ENCODE assay signal across 16 cellular contexts in the genomic region with DNA sequence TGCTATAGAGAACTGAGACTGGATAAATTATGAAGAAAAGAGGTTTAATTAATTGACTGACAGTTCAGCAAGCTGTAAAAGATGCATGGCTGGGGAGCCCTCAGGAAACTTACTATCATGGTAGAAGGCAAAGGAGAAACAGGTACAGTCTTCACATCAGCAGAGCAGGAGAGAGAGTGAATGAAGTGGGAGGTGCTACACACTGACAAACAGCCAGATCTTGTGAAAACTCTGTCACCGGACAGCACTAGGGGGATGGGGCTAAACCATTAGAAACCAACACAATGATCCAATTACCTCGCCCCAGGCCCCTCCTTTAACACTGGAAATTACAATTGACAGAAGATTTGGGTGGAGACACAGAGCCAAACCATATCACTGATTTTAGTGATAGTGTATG.
A peak's percentile ranks its signal among the peaks of the same experiment; 100 is the strongest.
DNase-seq lines count a peak whose midpoint lies in the region; FAIRE-seq and TF ChIP-seq lines count a peak whose summit lies in the region.
"Had no signal": no experiment of that assay in that cellular context is flagged by ENCODE, and none has a peak within 500 bp of the region (broad histone marks: within the 10 kb centered on the region; RNA-seq: fewer than 3 reads in every experiment).

No MANE protein-coding gene starts in this region.

- no peak overlapping the region for H3K4me3 Mint-ChIP-seq in HFFc6
- no peak overlapping the region for H3K4me3 Mint-ChIP-seq in neural progenitor cell
- H3K4me3 Mint-ChIP-seq: CD4-positive, CD25-positive, alpha-beta regulatory T cell; IgD-negative memory B cell had no signal

- H3K36me3 Mint-ChIP-seq in HFFc6 (ENCODE audit: low read depth), result no peaks in the 10 kb centered on the region
- H3K36me3 Mint-ChIP-seq in neural progenitor cell, result no peaks in the 10 kb centered on the region
- H3K36me3 Mint-ChIP-seq: CD4-positive, CD25-positive, alpha-beta regulatory T cell; IgD-negative memory B cell had no signal

- dilution Hi-C loops in endothelial cell of umbilical vein (cut with MboI; ENCODE audit: extremely low pct_ligation_motif_present, low sequenced_read_pairs), result no loop called here

- H3K36me3 ChIP-seq in endothelial cell of umbilical vein (ENCODE audit: control insufficient read depth in 2 of 2, extremely low read depth in 1 of 2, insufficient read depth in 2 of 2, low read length in 2 of 2) (no peaks in the 10 kb centered on the region), neural progenitor cell (no peaks in the 10 kb centered on the region)
- H3K36me3 ChIP-seq: BLaER1 treated with 17β-estradiol and CSF1 and Interleukin-3, amounts not matched to agents 10 nM and 100 nM; HAP-1 had no signal

- no TSS peak for BruUV-seq in endothelial cell of umbilical vein (replicated peaks; lab: Mats Ljungman, UMichigan)

- H3K27me3 ChIP-seq in endothelial cell of umbilical vein (ENCODE audit: control insufficient read depth in 2 of 2, insufficient read depth in 2 of 2, low read length in 2 of 2) (no peaks in the 10 kb centered on the region), neural progenitor cell (no peaks in the 10 kb centered on the region)
- H3K27me3 ChIP-seq: BLaER1 treated with 17β-estradiol and CSF1 and Interleukin-3, amounts not matched to agents 10 nM and 100 nM had no signal

- H3K4me3 ChIP-seq in endothelial cell of umbilical vein (replicated peaks in 1 of 3; ENCODE audit: insufficient read depth in 1 of 3, low read depth in 1 of 3, low read length in 3 of 3), result no peak overlapping the region
- no peak overlapping the region for H3K4me3 ChIP-seq in neural progenitor cell
- H3K4me3 ChIP-seq: BLaER1 treated with 17β-estradiol and CSF1 and Interleukin-3, amounts not matched to agents 10 nM and 100 nM; HAP-1 had no signal

- H3K9me3 Mint-ChIP-seq in HFFc6 (no peaks in the 10 kb centered on the region), neural progenitor cell (no peaks in the 10 kb centered on the region)

- no peaks in the 10 kb centered on the region for H4K20me1 ChIP-seq in endothelial cell of umbilical vein (replicated peaks; ENCODE audit: control insufficient read depth, extremely low read depth, insufficient read depth, low read length)
- H4K20me1 ChIP-seq in neural progenitor cell (ENCODE audit: low read depth), result no peaks in the 10 kb centered on the region
- H4K20me1 ChIP-seq: BLaER1 treated with 17β-estradiol and CSF1 and Interleukin-3, amounts not matched to agents 10 nM and 100 nM had no signal

- H3K4me1 Mint-ChIP-seq in HFFc6 (ENCODE audit: low read depth) (peaks cover 23% of the 10 kb centered on the region), neural progenitor cell (no peaks in the 10 kb centered on the region)
- H3K4me1 Mint-ChIP-seq: CD4-positive, CD25-positive, alpha-beta regulatory T cell; IgD-negative memory B cell had no signal

- DNase-seq in HFFc6, result no peak
- peak; percentile 50 for DNase-seq in NCI-H82 treated with DMSO at 0.1 percent for 48 hours (lab: John Stamatoyannopoulos, UW; ENCODE audit: unreplicated experiment)
- DNase-seq in endothelial cell of umbilical vein (ENCODE audit: low read depth, low spot score), result peak; percentile 44
- peak; percentile 43 for DNase-seq in neural progenitor cell (ENCODE audit: low spot score)
- DNase-seq in HPDE6-E6E7 (ENCODE audit: extremely low spot score), result no peak
- no peak for DNase-seq in glomerular visceral epithelial cell (ENCODE audit: extremely low spot score)
- no peak for DNase-seq in T-helper 9 cell
- DNase-seq: ACHN; CD4-positive, CD25-positive, alpha-beta regulatory T cell; DMS53; GF-D8; GOT3 had no signal

- H3K9me1 ChIP-seq in endothelial cell of umbilical vein (replicated peaks; ENCODE audit: control insufficient read depth, extremely low read depth, insufficient read depth, low read length), result no peaks in the 10 kb centered on the region

- intact Hi-C loops in endothelial cell of umbilical vein (cut with micrococcal nuclease), result no loop called here

- POLR2A ChIA-PET in endothelial cell of umbilical vein (lab: Charles Lee), result no interaction called here

- H3K4me1 ChIP-seq in endothelial cell of umbilical vein (ENCODE audit: control insufficient read depth, extremely low read depth, insufficient read depth, low read length) (peaks cover 17% of the 10 kb centered on the region), neural progenitor cell (no peaks in the 10 kb centered on the region)
- H3K4me1 ChIP-seq: BLaER1 treated with 17β-estradiol and CSF1 and Interleukin-3, amounts not matched to agents 10 nM and 100 nM; HAP-1 had no signal

- H3K27me3 Mint-ChIP-seq in HFFc6 (ENCODE audit: insufficient read depth) (peaks cover 2% of the 10 kb centered on the region; the same call in 1 of the 2 replicates), neural progenitor cell (ENCODE audit: insufficient read depth, low read depth) (no peaks in the 10 kb centered on the region)
- H3K27me3 Mint-ChIP-seq: CD4-positive, CD25-positive, alpha-beta regulatory T cell; IgD-negative memory B cell had no signal

- FAIRE-seq in endothelial cell of umbilical vein (lab: Jason Lieb, UNC), result no peak
- FAIRE-seq: GM19239 had no signal

- H3F3A ChIP-seq in neural progenitor cell (ENCODE audit: low read depth), result no peaks in the 10 kb centered on the region

- H3K4me2 ChIP-seq in endothelial cell of umbilical vein (ENCODE audit: insufficient read depth, low read length), result no peak overlapping the region
- no peak overlapping the region for H3K4me2 ChIP-seq in neural progenitor cell
- H3K4me2 ChIP-seq: BLaER1 treated with 17β-estradiol and CSF1 and Interleukin-3, amounts not matched to agents 10 nM and 100 nM had no signal

- H3K27ac ChIP-seq in endothelial cell of umbilical vein (ENCODE audit: insufficient read depth, low read depth, low read length) (no peak overlapping the region), neural progenitor cell (no peak overlapping the region)
- H3K27ac ChIP-seq: BLaER1 treated with 17β-estradiol and CSF1 and Interleukin-3, amounts not matched to agents 10 nM and 100 nM had no signal

- no peak overlapping the region for H3K9ac ChIP-seq in endothelial cell of umbilical vein (replicated peaks; ENCODE audit: extremely low read depth, insufficient read depth, low read length)
- no peak overlapping the region for H3K9ac ChIP-seq in neural progenitor cell
- H3K9ac ChIP-seq: BLaER1 treated with 17β-estradiol and CSF1 and Interleukin-3, amounts not matched to agents 10 nM and 100 nM had no signal

- H2AFZ ChIP-seq in endothelial cell of umbilical vein (ENCODE audit: low read depth, low read length) (peak overlapping the region; percentile 58), neural progenitor cell (replicated peaks) (peak overlapping the region; percentile 83)

- H3K9me3 ChIP-seq in endothelial cell of umbilical vein (replicated peaks; ENCODE audit: control insufficient read depth, insufficient read depth, low read length) (no peaks in the 10 kb centered on the region), neural progenitor cell (ENCODE audit: low read depth) (no peaks in the 10 kb centered on the region)
- H3K9me3 ChIP-seq: HAP-1 had no signal

- H3K79me2 ChIP-seq in endothelial cell of umbilical vein (ENCODE audit: control insufficient read depth, insufficient read depth, low read length) (no peaks in the 10 kb centered on the region), neural progenitor cell (ENCODE audit: low read depth) (no peaks in the 10 kb centered on the region)

- H3K27ac Mint-ChIP-seq in HFFc6 (peak overlapping the region; percentile 1; the same call in 1 of the 2 replicates), neural progenitor cell (no peak overlapping the region)
- H3K27ac Mint-ChIP-seq: CD4-positive, CD25-positive, alpha-beta regulatory T cell; IgD-negative memory B cell had no signal

- CTCF ChIA-PET in endothelial cell of umbilical vein (lab: Charles Lee), result interaction anchor here (1.2 to 2.1 kb wide), 2 partner anchors 11 to 216 kb away, joined by 3 to 8 read pairs; no protein-coding TSS in a partner anchor

- no peak for TF ChIP-seq CTCF in HFFc6 (IDR thresholded peaks at IDR 0.05)
- TF ChIP-seq CTCF in endothelial cell of umbilical vein (IDR thresholded peaks at IDR 0.05; ENCODE audit: extremely low read depth in 1 of 2, insufficient read depth in 1 of 2, low read depth in 1 of 2, low read length in 2 of 2), result no peak
- no peak for TF ChIP-seq CTCF in neural progenitor cell (IDR thresholded peaks at IDR 0.05)

- TF ChIP-seq POLR2A in endothelial cell of umbilical vein (IDR thresholded peaks at IDR 0.05; ENCODE audit: low read depth, low read length), result no peak

TF ChIP-seq in endothelial cell of umbilical vein, 7 proteins besides CTCF, POLR2A, EP300 and RAD21:
- TF ChIP-seq EZH2 (IDR thresholded peaks at IDR 0.05; ENCODE audit: borderline replicate concordance, low read depth, low read length, severe bottlenecking), result no peak
- no peak for TF ChIP-seq JUN (IDR thresholded peaks at IDR 0.05; ENCODE audit: borderline replicate concordance, insufficient read depth, insufficient read length, low read depth)
- no peak for TF ChIP-seq FOS (IDR thresholded peaks at IDR 0.05; ENCODE audit: borderline replicate concordance, insufficient read depth, low read length)
- TF ChIP-seq MYC (IDR thresholded peaks at IDR 0.05; ENCODE audit: low read depth, low read length), result no peak
- TF ChIP-seq MAX (IDR thresholded peaks at IDR 0.05; ENCODE audit: insufficient read depth, insufficient read length), result no peak
- TF ChIP-seq GATA2 (IDR thresholded peaks at IDR 0.05; ENCODE audit: insufficient read depth, insufficient read length, low read depth, low read length), result no peak
- TF ChIP-seq POLR2AphosphoS5 (IDR thresholded peaks at IDR 0.05; ENCODE audit: insufficient read depth, low read depth, low read length), result no peak

Comparison
In these comparisons a context has a peak if more than half of its experiments do, and no peak if none do; other contexts are left out.
1. DNase-seq: peak in NCI-H82 treated with DMSO at 0.1 percent for 48 hours (single experiment), endothelial cell of umbilical vein (single experiment) and neural progenitor cell (single experiment); none in HFFc6 (single experiment), HPDE6-E6E7 (single experiment), glomerular visceral epithelial cell (single experiment) and T-helper 9 cell (single experiment).